23 cellular contexts compared by ENCODE assay signal in the genomic region with DNA sequence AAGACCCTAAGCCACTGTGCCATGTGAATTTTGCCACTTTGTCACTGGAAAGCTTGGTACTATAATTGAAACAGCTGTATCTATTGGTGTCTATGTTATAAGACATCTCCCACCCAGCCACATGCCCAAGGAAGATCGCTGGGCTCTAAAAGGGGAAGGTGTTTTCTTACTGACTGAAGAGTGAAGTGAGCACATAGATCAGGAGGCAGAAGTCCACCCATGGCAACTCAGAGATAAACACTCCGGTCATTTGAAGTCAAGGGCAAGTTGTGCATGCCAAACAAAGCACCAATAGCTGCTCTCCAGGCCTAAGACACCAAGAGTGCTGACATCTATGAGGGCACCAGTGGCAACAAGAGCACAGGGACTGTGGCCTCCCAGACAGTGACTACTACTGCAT.
"Had no signal": no experiment of that assay in that cellular context is flagged by ENCODE, and none has a peak within 500 bp of the region (broad histone marks: within the 10 kb centered on the region; RNA-seq: fewer than 3 reads in every experiment).

No MANE protein-coding gene starts in this region.

- H3K27ac ChIP-seq: heart right ventricle, pancreas, right atrium auricular region, thyroid gland, upper lobe of left lung had no signal

- DNase-seq: activated CD4-positive, alpha-beta T cell treated with anti-CD3 and anti-CD28 coated beads for 36 hours; activated CD4-positive, CD25-positive, alpha-beta regulatory T cell; activated CD8-positive, alpha-beta memory T cell treated with anti-CD3 and anti-CD28 coated beads, Interleukin-2, amount 10 ng/mL, durations not matched to agents 7 days and 5 days; activated CD8-positive, alpha-beta T cell treated with anti-CD3 and anti-CD28 coated beads, Interleukin-2, amount 10 ng/mL, durations not matched to agents 7 days and 5 days; activated naive CD8-positive, alpha-beta T cell treated with anti-CD3 and anti-CD28 coated beads, Interleukin-2, amount 50 U/mL, for 24 hours; activated T-cell treated with anti-CD3 and anti-CD28 coated beads, Interleukin-2, amount 50 U/mL, for 48 hours; amygdala; caudate nucleus; foreskin fibroblast; heart right ventricle; naive B cell; pancreas; stimulated activated CD4-positive, alpha-beta T cell treated with anti-CD3 and anti-CD28 coated beads, Interleukin-1b, Interleukin-23, amount 100 ng/mL, for 48 hours; stimulated activated CD4-positive, alpha-beta T cell treated with anti-CD3 and anti-CD28 coated beads, Interleukin-4, amount 100 ng/mL, for 4 hours; stimulated activated CD8-positive, alpha-beta memory T cell treated with anti-CD3 and anti-CD28 coated beads, Interleukin-4, amount 100 ng/mL, for 48 hours; stimulated activated naive CD8-positive, alpha-beta T cell treated with anti-CD3 and anti-CD28 coated beads, Interleukin-15, amount 100 ng/mL, for 72 hours; substantia nigra; T1000; thyroid gland; upper lobe of left lung had no signal

- ATAC-seq: activated CD4-positive, alpha-beta T cell treated with anti-CD3 and anti-CD28 coated beads for 36 hours; activated CD8-positive, alpha-beta memory T cell treated with anti-CD3 and anti-CD28 coated beads, Interleukin-2, amount 10 ng/mL, durations not matched to agents 7 days and 5 days; activated CD8-positive, alpha-beta T cell treated with anti-CD3 and anti-CD28 coated beads, Interleukin-2, amount 10 ng/mL, durations not matched to agents 7 days and 5 days; activated naive CD8-positive, alpha-beta T cell treated with anti-CD3 and anti-CD28 coated beads, Interleukin-2, amount 50 U/mL, for 24 hours; pancreas; stimulated activated memory B cell treated with anti-CD40 and anti-IgM and Interleukin-4, amounts not matched to agents 10 μg/mL and 1 μg/mL and 100 μg/mL, for 72 hours; stimulated activated naive CD8-positive, alpha-beta T cell treated with anti-CD3 and anti-CD28 coated beads, Interleukin-15, amount 100 ng/mL, for 72 hours had no signal

- H3K9me3 ChIP-seq: heart right ventricle, pancreas, right atrium auricular region, thyroid gland, upper lobe of left lung had no signal

- H3K27me3 ChIP-seq: heart right ventricle, pancreas, right atrium auricular region, thyroid gland, upper lobe of left lung had no signal

- H3K4me1 ChIP-seq: pancreas, thyroid gland had no signal

- H3K4me3 ChIP-seq: heart right ventricle, pancreas, right atrium auricular region, smooth muscle cell, thyroid gland, upper lobe of left lung had no signal

- H3K36me3 ChIP-seq: heart right ventricle, pancreas, right atrium auricular region, thyroid gland, upper lobe of left lung had no signal
